In the genomic region with DNA sequence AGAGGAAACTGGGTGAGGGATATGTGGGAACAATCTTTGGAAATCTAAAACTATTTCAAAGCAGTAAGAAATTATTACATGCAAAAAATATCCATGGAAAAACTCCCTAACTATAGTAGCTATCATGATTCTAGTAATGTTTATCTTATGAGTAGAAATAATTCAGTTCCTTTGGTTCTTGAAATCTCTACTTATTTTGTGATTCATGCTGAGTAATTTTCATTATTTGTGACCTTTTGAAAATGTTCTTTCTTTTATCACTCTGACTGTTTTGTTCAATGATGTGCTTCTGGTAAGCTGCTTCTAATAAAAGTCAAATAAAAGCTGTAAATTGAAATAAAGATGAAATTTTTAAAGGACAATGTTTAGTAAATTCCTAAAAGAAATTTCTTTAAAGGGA, we compare ENCODE assay signal across 28 cellular contexts. TPM values are rescaled to one million over a fixed set of nuclear protein-coding genes. Genes with fewer than 3 reads are reported as not detected.
A peak's percentile ranks its signal among the peaks of the same experiment; 100 is the strongest.
DNase-seq lines count a peak whose midpoint lies in the region; ATAC-seq, FAIRE-seq and TF ChIP-seq lines count a peak whose summit lies in the region.
"Had no signal": no experiment of that assay in that cellular context is flagged by ENCODE, and none has a peak within 500 bp of the region (broad histone marks: within the 10 kb centered on the region; RNA-seq: fewer than 3 reads in every experiment).

No MANE protein-coding gene starts in this region.

- H3K4me2 ChIP-seq in A549: no peak overlapping the region
- H3K4me2 ChIP-seq: KMS-11 had no signal

- CTCF ChIA-PET in A549 (lab: Yijun Ruan, JAX): no interaction called here
- CTCF ChIA-PET in activated CD8-positive, alpha-beta T cell treated with anti-CD3 and anti-CD28 coated beads for 36 hours (lab: Charles Lee): no interaction called here

- no peak overlapping the region for H3K27ac ChIP-seq in A549
- H3K27ac ChIP-seq: KMS-11, SJCRH30 had no signal

- DNase-seq in A549 (ENCODE audit: low read depth in 1 of 2, low spot score in 1 of 2) (no peak), amniotic epithelial cell (ENCODE audit: low read depth) (peak; percentile 10), iris pigment epithelial cell (ENCODE audit: low read depth) (peak; percentile 15), NCI-H1436 (lab: John Stamatoyannopoulos, UW) (no peak), DMS79 treated with DMSO at 0.1 percent for 48 hours (lab: John Stamatoyannopoulos, UW) (no peak)
- no peak for DNase-seq in activated CD8-positive, alpha-beta T cell treated with anti-CD3 and anti-CD28 coated beads for 36 hours
- DNase-seq: C1 segment of cervical spinal cord; CD8-positive, alpha-beta T cell; DMS 273 treated with DMSO at 0.1 percent for 48 hours; DND-41; HCEC 1CT; MM.1S; NCI-H1694; NCI-H2081; NCI-H2171; NCI-H226; NCI-H510A; NCI-H69; SJCRH30 had no signal

- TF ChIP-seq POLR2A in A549 (IDR thresholded peaks at IDR 0.05; ENCODE audit: low read length): no peak

- H3K4me1 ChIP-seq in A549: no peaks in the 10 kb centered on the region
- H3K4me1 ChIP-seq: SJCRH30 had no signal

- POLR2A ChIA-PET in A549 (lab: Yijun Ruan, JAX): no interaction called here
- POLR2A ChIA-PET in activated CD8-positive, alpha-beta T cell treated with anti-CD3 and anti-CD28 coated beads for 36 hours (lab: Charles Lee): no interaction called here

- TF ChIP-seq CTCF in A549 (IDR thresholded peaks at IDR 0.05): no peak
- TF ChIP-seq CTCF in activated CD8-positive, alpha-beta T cell treated with anti-CD3 and anti-CD28 coated beads for 36 hours (IDR thresholded peaks at IDR 0.05): no peak

- no peaks in the 10 kb centered on the region for H3K9me3 ChIP-seq in A549
- H3K9me3 ChIP-seq: SJCRH30 had no signal

- TF ChIP-seq RAD21 in A549 (conservative IDR thresholded peaks at IDR 0.05 in 1 of 2, IDR thresholded peaks at IDR 0.05 in 1 of 2): no peak

- H3K4me1 Mint-ChIP-seq in activated CD8-positive, alpha-beta T cell treated with anti-CD3 and anti-CD28 coated beads for 36 hours (ENCODE audit: low read depth): no peaks in the 10 kb centered on the region
- H3K4me1 Mint-ChIP-seq: IgD-negative memory B cell had no signal

- TF ChIP-seq EP300 in A549 (IDR thresholded peaks at IDR 0.05): no peak

- peaks cover 1% of the 10 kb centered on the region for H3K9me3 Mint-ChIP-seq in activated CD8-positive, alpha-beta T cell treated with anti-CD3 and anti-CD28 coated beads for 36 hours

- no peak for ATAC-seq in A549
- ATAC-seq in activated CD8-positive, alpha-beta T cell treated with anti-CD3 and anti-CD28 coated beads for 36 hours: no peak
- ATAC-seq: CD8-positive, alpha-beta T cell; Right ventricle myocardium inferior had no signal

- no peak overlapping the region for H3K4me3 ChIP-seq in A549
- H3K4me3 ChIP-seq: SJCRH30 had no signal

- H3K27me3 Mint-ChIP-seq in activated CD8-positive, alpha-beta T cell treated with anti-CD3 and anti-CD28 coated beads for 36 hours: no peaks in the 10 kb centered on the region
- H3K27me3 Mint-ChIP-seq: IgD-negative memory B cell had no signal

- H3K36me3 Mint-ChIP-seq in activated CD8-positive, alpha-beta T cell treated with anti-CD3 and anti-CD28 coated beads for 36 hours (ENCODE audit: low read depth): no peaks in the 10 kb centered on the region
- H3K36me3 Mint-ChIP-seq: CD8-positive, alpha-beta T cell; IgD-negative memory B cell had no signal

- FAIRE-seq in A549 (lab: Jason Lieb, UNC) (peak; percentile 74), endometrium (lab: Jason Lieb, UNC) (peak; percentile 58)
- FAIRE-seq: GM12892, H1 had no signal

- H3K27ac Mint-ChIP-seq in activated CD8-positive, alpha-beta T cell treated with anti-CD3 and anti-CD28 coated beads for 36 hours: no peak overlapping the region
- H3K27ac Mint-ChIP-seq: CD8-positive, alpha-beta T cell; IgD-negative memory B cell had no signal

- intact Hi-C loops in activated CD8-positive, alpha-beta T cell treated with anti-CD3 and anti-CD28 coated beads for 36 hours (cut with micrococcal nuclease): no loop called here

- no peak overlapping the region for H3K4me3 Mint-ChIP-seq in activated CD8-positive, alpha-beta T cell treated with anti-CD3 and anti-CD28 coated beads for 36 hours
- H3K4me3 Mint-ChIP-seq: CD8-positive, alpha-beta T cell; IgD-negative memory B cell had no signal

TF ChIP-seq in A549, 52 proteins besides CTCF, POLR2A, EP300 and RAD21:
- TF ChIP-seq, protein P1, sequence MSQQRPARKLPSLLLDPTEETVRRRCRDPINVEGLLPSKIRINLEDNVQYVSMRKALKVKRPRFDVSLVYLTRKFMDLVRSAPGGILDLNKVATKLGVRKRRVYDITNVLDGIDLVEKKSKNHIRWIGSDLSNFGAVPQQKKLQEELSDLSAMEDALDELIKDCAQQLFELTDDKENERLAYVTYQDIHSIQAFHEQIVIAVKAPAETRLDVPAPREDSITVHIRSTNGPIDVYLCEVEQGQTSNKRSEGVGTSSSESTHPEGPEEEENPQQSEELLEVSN (IDR thresholded peaks at IDR 0.05; ENCODE audit: borderline replicate concordance, low read depth): no peak
- TF ChIP-seq, protein P2, sequence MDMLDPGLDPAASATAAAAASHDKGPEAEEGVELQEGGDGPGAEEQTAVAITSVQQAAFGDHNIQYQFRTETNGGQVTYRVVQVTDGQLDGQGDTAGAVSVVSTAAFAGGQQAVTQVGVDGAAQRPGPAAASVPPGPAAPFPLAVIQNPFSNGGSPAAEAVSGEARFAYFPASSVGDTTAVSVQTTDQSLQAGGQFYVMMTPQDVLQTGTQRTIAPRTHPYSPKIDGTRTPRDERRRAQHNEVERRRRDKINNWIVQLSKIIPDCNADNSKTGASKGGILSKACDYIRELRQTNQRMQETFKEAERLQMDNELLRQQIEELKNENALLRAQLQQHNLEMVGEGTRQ (IDR thresholded peaks at IDR 0.05): no peak
- TF ChIP-seq JUNB (IDR thresholded peaks at IDR 0.05) (no peak), SMC3 (IDR thresholded peaks at IDR 0.05) (no peak), ZNF302 (CRISPR knock-in tag; IDR thresholded peaks at IDR 0.05) (no peak), KDM5A (IDR thresholded peaks at IDR 0.05) (no peak), CBX8 (IDR thresholded peaks at IDR 0.05) (no peak), CEBPB (IDR thresholded peaks at IDR 0.05) (no peak), ZC3H11A (IDR thresholded peaks at IDR 0.05) (no peak), NFE2L2 (conservative IDR thresholded peaks at IDR 0.05; ENCODE audit: low read length) (no peak), KDM1A (IDR thresholded peaks at IDR 0.05; ENCODE audit: low read depth) (no peak), RCOR1 (IDR thresholded peaks at IDR 0.05; ENCODE audit: low read depth, low read length) (no peak), JUN (IDR thresholded peaks at IDR 0.05) (no peak), POLR2AphosphoS2 (conservative IDR thresholded peaks at IDR 0.05; ENCODE audit: low read length) (no peak), NPAS2 (CRISPR knock-in tag; IDR thresholded peaks at IDR 0.05; ENCODE audit: borderline replicate concordance) (no peak), RARB (CRISPR knock-in tag; IDR thresholded peaks at IDR 0.05) (no peak)
- TF ChIP-seq, protein P3, sequence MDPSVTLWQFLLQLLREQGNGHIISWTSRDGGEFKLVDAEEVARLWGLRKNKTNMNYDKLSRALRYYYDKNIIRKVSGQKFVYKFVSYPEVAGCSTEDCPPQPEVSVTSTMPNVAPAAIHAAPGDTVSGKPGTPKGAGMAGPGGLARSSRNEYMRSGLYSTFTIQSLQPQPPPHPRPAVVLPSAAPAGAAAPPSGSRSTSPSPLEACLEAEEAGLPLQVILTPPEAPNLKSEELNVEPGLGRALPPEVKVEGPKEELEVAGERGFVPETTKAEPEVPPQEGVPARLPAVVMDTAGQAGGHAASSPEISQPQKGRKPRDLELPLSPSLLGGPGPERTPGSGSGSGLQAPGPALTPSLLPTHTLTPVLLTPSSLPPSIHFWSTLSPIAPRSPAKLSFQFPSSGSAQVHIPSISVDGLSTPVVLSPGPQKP (IDR thresholded peaks at IDR 0.05; ENCODE audit: low read depth, low read length): no peak
- TF ChIP-seq, protein P4, sequence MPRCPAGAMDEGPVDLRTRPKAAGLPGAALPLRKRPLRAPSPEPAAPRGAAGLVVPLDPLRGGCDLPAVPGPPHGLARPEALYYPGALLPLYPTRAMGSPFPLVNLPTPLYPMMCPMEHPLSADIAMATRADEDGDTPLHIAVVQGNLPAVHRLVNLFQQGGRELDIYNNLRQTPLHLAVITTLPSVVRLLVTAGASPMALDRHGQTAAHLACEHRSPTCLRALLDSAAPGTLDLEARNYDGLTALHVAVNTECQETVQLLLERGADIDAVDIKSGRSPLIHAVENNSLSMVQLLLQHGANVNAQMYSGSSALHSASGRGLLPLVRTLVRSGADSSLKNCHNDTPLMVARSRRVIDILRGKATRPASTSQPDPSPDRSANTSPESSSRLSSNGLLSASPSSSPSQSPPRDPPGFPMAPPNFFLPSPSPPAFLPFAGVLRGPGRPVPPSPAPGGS (IDR thresholded peaks at IDR 0.05): no peak
- TF ChIP-seq, protein P5, sequence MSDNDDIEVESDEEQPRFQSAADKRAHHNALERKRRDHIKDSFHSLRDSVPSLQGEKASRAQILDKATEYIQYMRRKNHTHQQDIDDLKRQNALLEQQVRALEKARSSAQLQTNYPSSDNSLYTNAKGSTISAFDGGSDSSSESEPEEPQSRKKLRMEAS (IDR thresholded peaks at IDR 0.05): no peak

RNA-seq across cellular contexts. Expression of a gene that starts 40.4 kb away (rescaled TPM):
- polyA plus RNA-seq in A549 (2011; rRNA removed) (not detected in 2 replicates), A549 (2017; fragmentation: RNase III; extraction: RNeasy Plus Mini Kit Qiagen cat#74134 plus additional on column Dnase treatment) (not detected in 3 replicates)
- not detected in 2 replicates for polyA plus RNA-seq in A549 (2012; cell fraction: cytosol; rRNA removed)
- not detected in 2 replicates for polyA plus RNA-seq in A549 (2012; cell fraction: nucleus; rRNA removed)
- polyA minus RNA-seq in A549 (2011; rRNA and poly(A)+ RNA removed): not detected in 2 replicates
- total RNA-seq in activated CD8-positive, alpha-beta T cell treated with anti-CD3 and anti-CD28 coated beads for 36 hours: not detected
- total RNA-seq: A673; CD8-positive, alpha-beta T cell; H1; OCI-LY7; Right ventricle myocardium inferior; RPMI7951; SJCRH30 had no signal
- polyA plus RNA-seq: H1, IgD-negative memory B cell had no signal

Comparison
In these comparisons a context has a peak if more than half of its experiments do, and no peak if none do; other contexts are left out.
1. DNase-seq: peak in amniotic epithelial cell (single experiment) and iris pigment epithelial cell (single experiment); none in A549 (0 of 2), activated CD8-positive, alpha-beta T cell treated with anti-CD3 and anti-CD28 coated beads for 36 hours (single experiment), NCI-H1436 (single experiment) and DMS79 treated with DMSO at 0.1 percent for 48 hours (single experiment).